Comparison of ENCODE assay signal across 9 cellular contexts in genomic region chr6:82006027-82006738, GRCh38.
DNase-seq lines count a peak whose midpoint lies in the region; ATAC-seq and TF ChIP-seq lines count a peak whose summit lies in the region.
"Had no signal": no experiment of that assay in that cellular context is flagged by ENCODE, and none has a peak within 500 bp of the region (broad histone marks: within the 10 kb centered on the region; RNA-seq: fewer than 3 reads in every experiment).

No MANE protein-coding gene starts in this region.

- peaks cover 3% of the 10 kb centered on the region for H3K9me3 Mint-ChIP-seq in Calu3 (ENCODE audit: low read depth, unreplicated experiment)

- BruUV-seq in Calu3 (replicated peaks; lab: Mats Ljungman, UMichigan) = no TSS peak

- no peaks in the 10 kb centered on the region for H3K9me3 ChIP-seq in RWPE2 (ENCODE audit: severe bottlenecking)
- no peaks in the 10 kb centered on the region for H3K9me3 ChIP-seq in thyroid gland

- no peaks in the 10 kb centered on the region for H3K36me3 Mint-ChIP-seq in Calu3 (ENCODE audit: insufficient read depth, unreplicated experiment)

- ATAC-seq in GM19043 (IDR thresholded peaks at IDR 0.05; ENCODE audit: low read depth, unreplicated experiment) (peak; percentile 79), HG03280 (IDR thresholded peaks at IDR 0.05; ENCODE audit: unreplicated experiment) (peak; percentile 85), RWPE2 (ENCODE audit: low read depth) (peak; percentile 78)

- DNase-seq in Calu3 = peak; percentile 29
- no peak for DNase-seq in RWPE2 (ENCODE audit: low spot score)
- peak in 1 of 2 donors; percentile 70 for DNase-seq in foreskin fibroblast
- DNase-seq in thyroid gland = peak; percentile 16 to 27
- no peak for DNase-seq in KG1 (lab: John Stamatoyannopoulos, UW)
- DNase-seq in NCI-H510A treated with DMSO at 0.1 percent for 48 hours (lab: John Stamatoyannopoulos, UW) = no peak

- no peak overlapping the region for H3K27ac Mint-ChIP-seq in Calu3 (ENCODE audit: unreplicated experiment)

- peak; percentile 54 for TF ChIP-seq CTCF in Calu3 (IDR thresholded peaks at IDR 0.05; ENCODE audit: unreplicated experiment)
- peak; percentile 84 for TF ChIP-seq CTCF in RWPE2 (IDR thresholded peaks at IDR 0.05; ENCODE audit: poor library complexity, severe bottlenecking)
- TF ChIP-seq CTCF in foreskin fibroblast (IDR thresholded peaks at IDR 0.05; ENCODE audit: low read depth, low read length) = peak; percentile 66
- peak in 4 of 6 experiments; percentile 20 to 48 (median 44) for TF ChIP-seq CTCF in thyroid gland (IDR thresholded peaks at IDR 0.05)

- H3K4me1 Mint-ChIP-seq in Calu3 (ENCODE audit: low read depth, unreplicated experiment) = no peaks in the 10 kb centered on the region

- H3K27me3 Mint-ChIP-seq in Calu3 (ENCODE audit: unreplicated experiment) = no peaks in the 10 kb centered on the region

- H3K27ac ChIP-seq in RWPE2 (ENCODE audit: poor library complexity, severe bottlenecking) = no peak overlapping the region
- H3K27ac ChIP-seq in thyroid gland = no peak overlapping the region

- no peaks in the 10 kb centered on the region for H3K4me1 ChIP-seq in RWPE2 (ENCODE audit: insufficient read depth, poor library complexity, severe bottlenecking)
- H3K4me1 ChIP-seq in thyroid gland = no peaks in the 10 kb centered on the region

- CTCF ChIA-PET in Calu3 (lab: Charles Lee) = interaction anchor here (0.6 to 1.4 kb wide), 3 partner anchors 17 to 900 kb away, joined by 3 read pairs; no protein-coding TSS in a partner anchor

- H3K4me3 ChIP-seq in RWPE2 (ENCODE audit: severe bottlenecking) (no peak overlapping the region), foreskin fibroblast (ENCODE audit: low read depth in 1 of 2, low read length in 2 of 2) (no peak overlapping the region), thyroid gland (replicated peaks in 1 of 3) (no peak overlapping the region)
- H3K4me3 ChIP-seq: lung had no signal

- H3K27me3 ChIP-seq in RWPE2 (ENCODE audit: insufficient read depth, poor library complexity, severe bottlenecking) = no peaks in the 10 kb centered on the region
- H3K27me3 ChIP-seq in thyroid gland = no peaks in the 10 kb centered on the region

- no peak for TF ChIP-seq POLR2A in thyroid gland (IDR thresholded peaks at IDR 0.05)

- 66 to 70% methylated on average over 4 to 5 of the region's 5 CpGs for WGBS in thyroid gland, 2 donors

- no peak overlapping the region for H3K4me3 Mint-ChIP-seq in Calu3 (ENCODE audit: low read depth, unreplicated experiment)

- H3K36me3 ChIP-seq in RWPE2 (ENCODE audit: low read depth) (no peaks in the 10 kb centered on the region), thyroid gland (no peaks in the 10 kb centered on the region)

- intact Hi-C loops in Calu3 (cut with micrococcal nuclease; ENCODE audit: unreplicated experiment) (loop anchor here (10.0 kb wide), 1 partner anchor 1401 kb away; no protein-coding TSS in a partner anchor), thyroid gland (cut with DNase I) (no loop called here)

Comparison
In these comparisons a context has a peak if more than half of its experiments do, and no peak if none do; other contexts are left out.
1. DNase-seq: peak in Calu3 (single experiment) and thyroid gland (2 of 2); none in RWPE2 (single experiment), KG1 (single experiment) and NCI-H510A treated with DMSO at 0.1 percent for 48 hours (single experiment).
2. Peak in every context shown above with its lines, with median percentiles within 50 percentile points of each other: CTCF ChIP-seq and ATAC-seq.